Comparison of ENCODE assay signal across 15 cellular contexts in the genomic region with DNA sequence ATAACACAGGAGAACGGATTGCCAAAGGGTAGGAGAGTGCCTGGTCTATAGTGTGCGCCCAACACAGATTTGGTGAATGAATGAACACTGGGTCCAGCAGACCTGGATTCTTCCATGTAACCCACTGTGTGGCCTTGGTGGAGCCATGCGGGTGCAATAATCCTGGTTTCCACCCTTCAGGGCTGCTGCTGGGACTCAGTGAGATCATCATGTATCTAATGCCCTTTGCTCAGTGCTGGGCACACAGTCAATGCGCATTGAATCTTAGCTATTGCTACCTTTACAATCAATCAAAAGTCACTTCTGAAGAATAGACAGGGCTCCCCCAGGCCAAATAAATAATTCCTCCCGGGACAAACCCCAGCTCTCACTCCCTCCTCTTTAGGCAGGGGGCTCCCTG. TPM values are rescaled to one million over a fixed set of nuclear protein-coding genes. Genes with fewer than 3 reads are reported as not detected.
A peak's percentile ranks its signal among the peaks of the same experiment; 100 is the strongest.
DNase-seq lines count a peak whose midpoint lies in the region; ATAC-seq lines count a peak whose summit lies in the region.
"Had no signal": no experiment of that assay in that cellular context is flagged by ENCODE, and none has a peak within 500 bp of the region (broad histone marks: within the 10 kb centered on the region; RNA-seq: fewer than 3 reads in every experiment).

No MANE protein-coding gene starts in this region.

- 84% methylated on average over 5 of the region's 5 CpGs for WGBS in right cardiac atrium

- DNase-seq in activated naive CD4-positive, alpha-beta T cell treated with anti-CD3 and anti-CD28 coated beads, Interleukin-2, amount 50 U/mL, for 72 hours (ENCODE audit: low spot score in 2 of 2): no peak
- DNase-seq in T-helper 17 cell (no peak), memory B cell (ENCODE audit: low spot score in 2 of 2) (no peak), right cardiac atrium (no peak), epidermal melanocyte (ENCODE audit: insufficient read length, low spot score) (no peak), DMS 273 treated with DMSO at 0.1 percent for 48 hours (lab: John Stamatoyannopoulos, UW) (no peak)
- DNase-seq: GM23248, natural killer cell, NCI-H146, NCI-H345, SHP77 treated with DMSO at 0.1 percent for 48 hours had no signal

- no peaks in the 10 kb centered on the region for H3K9me3 Mint-ChIP-seq in activated naive CD4-positive, alpha-beta T cell treated with anti-CD3 and anti-CD28 coated beads, Interleukin-2, amount 50 U/mL, for 24 hours
- H3K9me3 Mint-ChIP-seq in activated naive CD4-positive, alpha-beta T cell treated with anti-CD3 and anti-CD28 coated beads, Interleukin-2, amount 50 U/mL, for 72 hours: no peaks in the 10 kb centered on the region
- no peaks in the 10 kb centered on the region for H3K9me3 Mint-ChIP-seq in memory B cell
- H3K9me3 Mint-ChIP-seq: natural killer cell had no signal

- peak overlapping the region; percentile 25 for H3K27ac Mint-ChIP-seq in activated naive CD4-positive, alpha-beta T cell treated with anti-CD3 and anti-CD28 coated beads, Interleukin-2, amount 50 U/mL, for 24 hours
- peak overlapping the region in 1 of 2 donors; percentile 17 for H3K27ac Mint-ChIP-seq in activated naive CD4-positive, alpha-beta T cell treated with anti-CD3 and anti-CD28 coated beads, Interleukin-2, amount 50 U/mL, for 72 hours
- H3K27ac Mint-ChIP-seq in T-helper 17 cell (peak overlapping the region; percentile 93), memory B cell (peak overlapping the region; percentile 14)
- H3K27ac Mint-ChIP-seq: natural killer cell had no signal

- H3K27me3 Mint-ChIP-seq in activated naive CD4-positive, alpha-beta T cell treated with anti-CD3 and anti-CD28 coated beads, Interleukin-2, amount 50 U/mL, for 24 hours: no peaks in the 10 kb centered on the region
- H3K27me3 Mint-ChIP-seq in T-helper 17 cell: no peaks in the 10 kb centered on the region
- H3K27me3 Mint-ChIP-seq in memory B cell: peaks cover 1% of the 10 kb centered on the region

- no peaks in the 10 kb centered on the region for H3K4me1 ChIP-seq in right cardiac atrium (ENCODE audit: control insufficient read depth, insufficient read depth, low read length)

- peaks cover 78% of the 10 kb centered on the region for H3K4me1 Mint-ChIP-seq in activated naive CD4-positive, alpha-beta T cell treated with anti-CD3 and anti-CD28 coated beads, Interleukin-2, amount 50 U/mL, for 24 hours
- peaks cover 67% of the 10 kb centered on the region for H3K4me1 Mint-ChIP-seq in T-helper 17 cell
- peaks cover 26% of the 10 kb centered on the region for H3K4me1 Mint-ChIP-seq in memory B cell

- no peaks in the 10 kb centered on the region for H3K27me3 ChIP-seq in right cardiac atrium (ENCODE audit: control insufficient read depth, insufficient read depth)
- H3K27me3 ChIP-seq: vagina had no signal

- no peaks in the 10 kb centered on the region for H3K36me3 Mint-ChIP-seq in activated naive CD4-positive, alpha-beta T cell treated with anti-CD3 and anti-CD28 coated beads, Interleukin-2, amount 50 U/mL, for 24 hours
- H3K36me3 Mint-ChIP-seq in activated naive CD4-positive, alpha-beta T cell treated with anti-CD3 and anti-CD28 coated beads, Interleukin-2, amount 50 U/mL, for 72 hours: no peaks in the 10 kb centered on the region
- H3K36me3 Mint-ChIP-seq in T-helper 17 cell (ENCODE audit: low read depth) (no peaks in the 10 kb centered on the region), memory B cell (no peaks in the 10 kb centered on the region)
- H3K36me3 Mint-ChIP-seq: natural killer cell had no signal

- H3K9me3 ChIP-seq in T-helper 17 cell (ENCODE audit: control insufficient read depth, low read length, poor library complexity, severe bottlenecking) (no peaks in the 10 kb centered on the region), right cardiac atrium (ENCODE audit: control insufficient read depth, low read length) (no peaks in the 10 kb centered on the region)
- H3K9me3 ChIP-seq: vagina had no signal

- H3K27ac ChIP-seq in right cardiac atrium (ENCODE audit: low read length): no peak overlapping the region
- H3K27ac ChIP-seq: GM23248, vagina had no signal

- H3K4me3 ChIP-seq in right cardiac atrium (ENCODE audit: low read length): no peak overlapping the region
- H3K4me3 ChIP-seq: GM12878, GM23248, vagina had no signal

- ATAC-seq in activated naive CD4-positive, alpha-beta T cell treated with anti-CD3 and anti-CD28 coated beads, Interleukin-2, amount 50 U/mL, for 72 hours: no peak
- ATAC-seq in T-helper 17 cell: no peak
- no peak for ATAC-seq in memory B cell (ENCODE audit: low read depth)
- ATAC-seq in right cardiac atrium: no peak
- ATAC-seq in GM18867 (IDR thresholded peaks at IDR 0.05; ENCODE audit: unreplicated experiment): no peak

- H3K4me3 Mint-ChIP-seq in activated naive CD4-positive, alpha-beta T cell treated with anti-CD3 and anti-CD28 coated beads, Interleukin-2, amount 50 U/mL, for 24 hours: peak overlapping the region; percentile 53
- H3K4me3 Mint-ChIP-seq in T-helper 17 cell: peak overlapping the region; percentile 88
- H3K4me3 Mint-ChIP-seq in memory B cell: no peak overlapping the region
- H3K4me3 Mint-ChIP-seq: natural killer cell had no signal

- intact Hi-C loops in right cardiac atrium (cut with DNase I): no loop called here

RNA-seq across cellular contexts. Expression of a gene that starts 5.8 kb away (rescaled TPM):
- under 1 TPM; 0.07 to 0.16 TPM for total RNA-seq in activated naive CD4-positive, alpha-beta T cell treated with anti-CD3 and anti-CD28 coated beads, Interleukin-2, amount 50 U/mL, for 72 hours
- total RNA-seq in T-helper 17 cell (not detected), right cardiac atrium (10 to 100 TPM in 2 of 4 donors, 1 to 10 TPM in 2; 6.4 to 15.7 (median 9.8) TPM)
- polyA plus RNA-seq in right cardiac atrium: 8.6 TPM

RNA-seq across cellular contexts. Expression of a gene that starts 50.7 kb away (rescaled TPM):
- 10 to 100 TPM in 1 of 2 donors, 1 to 10 TPM in 1; 8.4 to 10.1 TPM for total RNA-seq in activated naive CD4-positive, alpha-beta T cell treated with anti-CD3 and anti-CD28 coated beads, Interleukin-2, amount 50 U/mL, for 72 hours
- 1 to 10 TPM; 9.1 to 9.3 TPM for total RNA-seq in T-helper 17 cell
- 1 to 10 TPM; 2.2 to 4.3 (median 3.2) TPM for total RNA-seq in right cardiac atrium
- 2.7 TPM for polyA plus RNA-seq in right cardiac atrium

Comparison
In these comparisons a context has a peak if more than half of its experiments do, and no peak if none do; other contexts are left out.
1. RNA of a gene that starts 5.8 kb away (total RNA-seq): 6.4 to 15.7 TPM in right cardiac atrium; not detected in T-helper 17 cell and 0.07 to 0.16 TPM in activated naive CD4-positive, alpha-beta T cell treated with anti-CD3 and anti-CD28 coated beads, Interleukin-2, amount 50 U/mL, for 72 hours; every median in the first group is over 4 times any median in the second.